ENCODE assay signal across 20 cellular contexts in genomic region chr3:64196236-64196929, GRCh38. TPM values are rescaled to one million over a fixed set of nuclear protein-coding genes. Genes with fewer than 3 reads are reported as not detected.
DNase-seq lines count a peak whose midpoint lies in the region; ATAC-seq and TF ChIP-seq lines count a peak whose summit lies in the region.
"Had no signal": no experiment of that assay in that cellular context is flagged by ENCODE, and none has a peak within 500 bp of the region (broad histone marks: within the 10 kb centered on the region; RNA-seq: fewer than 3 reads in every experiment).

No MANE protein-coding gene starts in this region.

- peak; percentile 44 for ATAC-seq in GM23338
- ATAC-seq in left lung, result peak; percentile 46
- no peak for ATAC-seq in HG03280 (IDR thresholded peaks at IDR 0.05; ENCODE audit: unreplicated experiment)
- ATAC-seq: PC-3 had no signal

- peak; percentile 50 for DNase-seq in GM23338 (ENCODE audit: low spot score)
- DNase-seq in endothelial cell (ENCODE audit: low spot score), result no peak
- no peak for DNase-seq in left lung
- no peak for DNase-seq in right atrium auricular region (ENCODE audit: low spot score)
- no peak for DNase-seq in GM19240 (ENCODE audit: insufficient read length, low spot score)
- DNase-seq in ascending aorta (ENCODE audit: low spot score in 2 of 2), result no peak
- DNase-seq: CD4-positive, alpha-beta memory T cell; GF-D8; GOT3; KG1; NCI-H1417 treated with DMSO at 0.1 percent for 48 hours; NCI-H2029; NCI-H345; NCI-H524 treated with DMSO at 0.1 percent for 48 hours; PC-3; RPMI8226; SIG-M5 had no signal

- H3K4me1 ChIP-seq in GM23338 (ENCODE audit: insufficient read depth), result peaks cover 7% of the 10 kb centered on the region
- H3K4me1 ChIP-seq in HUES64 (ENCODE audit: insufficient read depth, low read length), result peaks cover 17% of the 10 kb centered on the region
- H3K4me1 ChIP-seq in left lung, result peaks cover 3 to 9% of the 10 kb centered on the region in 2 donors
- peaks cover 0 to 14% of the 10 kb centered on the region in 2 donors for H3K4me1 ChIP-seq in right atrium auricular region
- H3K4me1 ChIP-seq in ascending aorta, result no peaks in the 10 kb centered on the region

- H3K4me1 Mint-ChIP-seq in GM23338 (peaks cover 19% of the 10 kb centered on the region; the same call in 2 of the 3 replicates), endothelial cell (ENCODE audit: unreplicated experiment) (no peaks in the 10 kb centered on the region)
- H3K4me1 Mint-ChIP-seq: CD4-positive, alpha-beta memory T cell had no signal

- H3K9me2 ChIP-seq in GM23338 (ENCODE audit: insufficient read depth), result no peaks in the 10 kb centered on the region

- intact Hi-C loops in left lung (cut with DNase I), result no loop called here
- intact Hi-C loops in ascending aorta (cut with DNase I), result no loop called here

- no peak overlapping the region for H3K4me3 ChIP-seq in GM23338
- no peak overlapping the region for H3K4me3 ChIP-seq in HUES64 (ENCODE audit: low read length)
- no peak overlapping the region for H3K4me3 ChIP-seq in left lung
- no peak overlapping the region for H3K4me3 ChIP-seq in right atrium auricular region
- H3K4me3 ChIP-seq in ascending aorta, result no peak overlapping the region
- H3K4me3 ChIP-seq: BLaER1 had no signal

- TF ChIP-seq CTCF in GM23338 (conservative IDR thresholded peaks at IDR 0.05; ENCODE audit: low read depth in 2 of 2), result no peak
- TF ChIP-seq CTCF in endothelial cell (IDR thresholded peaks at IDR 0.05; ENCODE audit: unreplicated experiment), result no peak
- no peak for TF ChIP-seq CTCF in left lung (IDR thresholded peaks at IDR 0.05)
- no peak for TF ChIP-seq CTCF in right atrium auricular region (IDR thresholded peaks at IDR 0.05)
- TF ChIP-seq CTCF in ascending aorta (IDR thresholded peaks at IDR 0.05), result no peak

- H3K27ac ChIP-seq in GM23338 (ENCODE audit: low read depth) (peak overlapping the region; percentile 69), HUES64 (ENCODE audit: low read depth, low read length) (peak overlapping the region; percentile 71), left lung (no peak overlapping the region), right atrium auricular region (no peak overlapping the region), ascending aorta (no peak overlapping the region)
- H3K27ac ChIP-seq: BLaER1 had no signal

- H3K36me3 ChIP-seq in GM23338 (ENCODE audit: insufficient read depth) (no peaks in the 10 kb centered on the region), HUES64 (ENCODE audit: insufficient read depth, low read length) (peaks cover 19% of the 10 kb centered on the region; the same call in 1 of the 2 replicates), left lung (peaks cover 0 to 10% of the 10 kb centered on the region in 2 donors), right atrium auricular region (peaks cover 14% of the 10 kb centered on the region), ascending aorta (peaks cover 4 to 17% of the 10 kb centered on the region in 2 donors)
- H3K36me3 ChIP-seq: BLaER1 had no signal

- H3K36me3 Mint-ChIP-seq in GM23338 (ENCODE audit: low read depth), result peaks cover 43% of the 10 kb centered on the region
- H3K36me3 Mint-ChIP-seq in endothelial cell (ENCODE audit: low read depth, unreplicated experiment), result peaks cover 12% of the 10 kb centered on the region
- H3K36me3 Mint-ChIP-seq: CD4-positive, alpha-beta memory T cell had no signal

- H3K79me2 ChIP-seq in GM23338 (replicated peaks; ENCODE audit: insufficient read depth), result no peaks in the 10 kb centered on the region

- H3K9me3 ChIP-seq in HUES64 (ENCODE audit: insufficient read depth, low read depth, low read length) (peaks cover 12% of the 10 kb centered on the region), left lung (peaks cover 0 to 4% of the 10 kb centered on the region in 2 donors), right atrium auricular region (no peaks in the 10 kb centered on the region), ascending aorta (no peaks in the 10 kb centered on the region)

- peak overlapping the region; percentile 92 for H3K27ac Mint-ChIP-seq in GM23338
- H3K27ac Mint-ChIP-seq in endothelial cell (ENCODE audit: unreplicated experiment), result peak overlapping the region; percentile 52
- H3K27ac Mint-ChIP-seq: CD4-positive, alpha-beta memory T cell had no signal

- H3K27me3 ChIP-seq in GM23338 (ENCODE audit: insufficient read depth) (no peaks in the 10 kb centered on the region), HUES64 (ENCODE audit: insufficient read depth, low read length) (no peaks in the 10 kb centered on the region), left lung (no peaks in the 10 kb centered on the region), right atrium auricular region (no peaks in the 10 kb centered on the region), ascending aorta (no peaks in the 10 kb centered on the region)
- H3K27me3 ChIP-seq: BLaER1 had no signal

- H3K27me3 Mint-ChIP-seq in GM23338 (ENCODE audit: insufficient read depth, low read depth, poor library complexity) (no peaks in the 10 kb centered on the region), endothelial cell (ENCODE audit: unreplicated experiment) (peaks cover 1% of the 10 kb centered on the region)

- H3K4me3 Mint-ChIP-seq in GM23338 (no peak overlapping the region), endothelial cell (ENCODE audit: unreplicated experiment) (no peak overlapping the region)
- H3K4me3 Mint-ChIP-seq: CD4-positive, alpha-beta memory T cell had no signal

- WGBS in HUES64, result 73% methylated on average over 5 of the region's 5 CpGs

- peak overlapping the region; percentile 23; the same call in 1 of the 2 replicates for H3K9ac ChIP-seq in HUES64 (ENCODE audit: low read depth, low read length)
- H3K9ac ChIP-seq: BLaER1 had no signal

- no peaks in the 10 kb centered on the region for H3F3A ChIP-seq in GM23338 (replicated peaks; ENCODE audit: low read depth)

- H2AFZ ChIP-seq in GM23338, result no peak overlapping the region

- H4K20me1 ChIP-seq in GM23338 (replicated peaks; ENCODE audit: insufficient read depth), result no peaks in the 10 kb centered on the region
- H4K20me1 ChIP-seq: BLaER1 had no signal

- peaks cover 26% of the 10 kb centered on the region for H3K9me3 Mint-ChIP-seq in GM23338
- H3K9me3 Mint-ChIP-seq in endothelial cell (ENCODE audit: unreplicated experiment), result no peaks in the 10 kb centered on the region

- H3K4me2 ChIP-seq in GM23338, result peak overlapping the region; percentile 26
- H3K4me2 ChIP-seq: BLaER1 had no signal

RNA-seq across cellular contexts. Expression of gene PRICKLE2, which starts 28.9 kb away (rescaled TPM):
- total RNA-seq in GM23338 (2014; rRNA removed; shearing (Covaris generic)), result 12.0 and 12.5 TPM in 2 replicates
- 0.80 and 1.1 TPM in 2 replicates for polyA plus RNA-seq in GM23338 (2016; fragmentation: Nextera tagmentation; extraction: Ambion mirVana)
- 3.3 TPM for polyA plus RNA-seq in HUES64 (2013, experiment 1 of 2)
- 4.4 TPM for polyA plus RNA-seq in HUES64 (2013, experiment 2 of 2)
- total RNA-seq in endothelial cell (ENCODE audit: unreplicated experiment) (5.3 TPM), left lung (10 to 100 TPM; 34.5 to 36.7 TPM), right atrium auricular region (10 to 100 TPM; 18.4 to 22.2 TPM), ascending aorta (24.7 TPM)
- total RNA-seq: CD4-positive, alpha-beta memory T cell had no signal
- polyA plus RNA-seq: CD4-positive, alpha-beta memory T cell had no signal

Comparison
In these comparisons a context has a peak if more than half of its experiments do, and no peak if none do; other contexts are left out.
1. H3K27ac ChIP-seq: peak in GM23338 (single experiment) and HUES64 (single experiment); none in left lung (0 of 2), right atrium auricular region (0 of 2) and ascending aorta (0 of 2).